ENCODE assay signal across 16 cellular contexts in genomic region chr10:17407040-17407439, GRCh38. TPM values are rescaled to one million over a fixed set of nuclear protein-coding genes. Genes with fewer than 3 reads are reported as not detected.
"Had no signal": no experiment of that assay in that cellular context is flagged by ENCODE, and none has a peak within 500 bp of the region (broad histone marks: within the 10 kb centered on the region; RNA-seq: fewer than 3 reads in every experiment).

No MANE protein-coding gene starts in this region.

- H3K9me3 ChIP-seq: esophagus squamous epithelium, gastroesophageal sphincter, left ventricle myocardium inferior, ovary, right atrium auricular region, uterus had no signal

- ATAC-seq: gastroesophageal sphincter; left cardiac atrium; naive thymus-derived CD4-positive, alpha-beta T cell had no signal

- FAIRE-seq: kidney had no signal

- H3K4me3 ChIP-seq: esophagus squamous epithelium, gastroesophageal sphincter, left ventricle myocardium inferior, ovary, right atrium auricular region, smooth muscle cell, uterus had no signal

- H3K36me3 ChIP-seq: esophagus squamous epithelium, gastroesophageal sphincter, left ventricle myocardium inferior, ovary, right atrium auricular region, uterus had no signal

- H3K27ac ChIP-seq: esophagus squamous epithelium, gastroesophageal sphincter, left ventricle myocardium inferior, ovary, right atrium auricular region, uterus had no signal

- H3K4me1 ChIP-seq: esophagus squamous epithelium, gastroesophageal sphincter, left ventricle myocardium inferior, right atrium auricular region, uterus had no signal

- H3K27me3 ChIP-seq: esophagus squamous epithelium, gastroesophageal sphincter, ovary, right atrium auricular region, uterus had no signal

- H3K4me2 ChIP-seq: smooth muscle cell had no signal

- DNase-seq: effector memory CD4-positive, alpha-beta T cell; esophagus squamous epithelium; foreskin fibroblast; glutamatergic neuron; kidney; left cardiac atrium; left ventricle myocardium inferior; naive thymus-derived CD4-positive, alpha-beta T cell; ovary; stimulated activated CD4-positive, alpha-beta T cell treated with anti-CD3 and anti-CD28 coated beads, Interleukin-2, amount 100 ng/mL, for 48 hours; stimulated activated naive CD4-positive, alpha-beta T cell treated with Interleukin-2 at 50 U/mL for 16 hours; trophoblast cell; uterus had no signal

RNA-seq across cellular contexts. Expression of gene ST8SIA6, which starts 47.4 kb away (rescaled TPM):
- total RNA-seq: smooth muscle cell had no signal
